22 cellular contexts compared by ENCODE assay signal in genomic region chr22:46897246-46897623, GRCh38.
DNase-seq lines count a peak whose midpoint lies in the region; ATAC-seq and TF ChIP-seq lines count a peak whose summit lies in the region.
"Had no signal": no experiment of that assay in that cellular context is flagged by ENCODE, and none has a peak within 500 bp of the region (broad histone marks: within the 10 kb centered on the region; RNA-seq: fewer than 3 reads in every experiment).

No MANE protein-coding gene starts in this region.

- intact Hi-C loops in CD14-positive monocyte (cut with micrococcal nuclease) = no loop called here

- H3K4me3 Mint-ChIP-seq in stimulated activated memory B cell treated with anti-CD40 and anti-IgM and Interleukin-4, amounts not matched to agents 10 μg/mL and 1 μg/mL and 100 μg/mL, for 72 hours = no peak overlapping the region
- no peak overlapping the region for H3K4me3 Mint-ChIP-seq in CD14-positive monocyte

- H3K4me1 ChIP-seq in osteoblast (ENCODE audit: insufficient read depth, low read length) = no peaks in the 10 kb centered on the region

- peaks cover 47% of the 10 kb centered on the region for H3K4me1 Mint-ChIP-seq in stimulated activated memory B cell treated with anti-CD40 and anti-IgM and Interleukin-4, amounts not matched to agents 10 μg/mL and 1 μg/mL and 100 μg/mL, for 72 hours
- peaks cover 17% of the 10 kb centered on the region for H3K4me1 Mint-ChIP-seq in CD14-positive monocyte

- DNase-seq in EH (ENCODE audit: low read depth) (peak; percentile 10), MG63 (peak; percentile 6), RKO (ENCODE audit: low spot score) (peak; percentile 18), EL (no peak), osteoblast (ENCODE audit: insufficient read length, low spot score, missing footprints) (no peak), CD14-positive monocyte (ENCODE audit: low spot score) (no peak)
- DNase-seq: activated CD4-positive, alpha-beta T cell treated with anti-CD3 and anti-CD28 coated beads, Interleukin-2, amount 50 U/mL, for 1 hour; activated gamma-delta T cell treated with Interleukin-2 at 50 U/mL for 16 hours; DMS53; kidney glomerular epithelial cell; NCI-H1092 treated with DMSO at 0.1 percent for 48 hours; NCI-H2107; NCI-H774; stimulated activated CD4-positive, alpha-beta T cell treated with anti-CD3 and anti-CD28 coated beads, Interleukin-15, amount 100 ng/mL, for 24 hours had no signal

- H3K9me3 ChIP-seq in MG63 (no peaks in the 10 kb centered on the region), osteoblast (ENCODE audit: low read depth, low read length) (no peaks in the 10 kb centered on the region)
- H3K9me3 ChIP-seq: right atrium auricular region had no signal

- H3K36me3 ChIP-seq in MG63 (no peaks in the 10 kb centered on the region), osteoblast (ENCODE audit: insufficient read depth, low read length) (peaks cover 11% of the 10 kb centered on the region)
- H3K36me3 ChIP-seq: cardiac muscle cell, right atrium auricular region had no signal

- no peaks in the 10 kb centered on the region for H3K9me3 Mint-ChIP-seq in stimulated activated memory B cell treated with anti-CD40 and anti-IgM and Interleukin-4, amounts not matched to agents 10 μg/mL and 1 μg/mL and 100 μg/mL, for 72 hours
- H3K9me3 Mint-ChIP-seq in CD14-positive monocyte = no peaks in the 10 kb centered on the region
- H3K9me3 Mint-ChIP-seq: IgD-negative memory B cell, naive B cell had no signal

- peak overlapping the region; percentile 69 for H3K27ac Mint-ChIP-seq in stimulated activated memory B cell treated with anti-CD40 and anti-IgM and Interleukin-4, amounts not matched to agents 10 μg/mL and 1 μg/mL and 100 μg/mL, for 72 hours
- H3K27ac Mint-ChIP-seq in CD14-positive monocyte = peak overlapping the region in 1 of 7 donors; percentile 47
- H3K27ac Mint-ChIP-seq: IgD-negative memory B cell had no signal

- TF ChIP-seq CTCF in osteoblast (IDR thresholded peaks at IDR 0.05; ENCODE audit: extremely low read depth, low read depth, low read length) (no peak), CD14-positive monocyte (IDR thresholded peaks at IDR 0.05) (no peak)

- no peaks in the 10 kb centered on the region for H3K79me2 ChIP-seq in osteoblast (ENCODE audit: insufficient read depth, low read length)

- H3K27me3 ChIP-seq in MG63 (no peaks in the 10 kb centered on the region), osteoblast (ENCODE audit: insufficient read depth, low read length) (no peaks in the 10 kb centered on the region)
- H3K27me3 ChIP-seq: cardiac muscle cell, right atrium auricular region had no signal

- H3K27ac ChIP-seq in osteoblast (ENCODE audit: low read depth, low read length) = no peak overlapping the region
- H3K27ac ChIP-seq: C4-2B, cardiac muscle cell, epithelial cell of prostate, right atrium auricular region, RWPE1 had no signal

- H3K36me3 Mint-ChIP-seq in stimulated activated memory B cell treated with anti-CD40 and anti-IgM and Interleukin-4, amounts not matched to agents 10 μg/mL and 1 μg/mL and 100 μg/mL, for 72 hours = peaks cover 83% of the 10 kb centered on the region
- H3K36me3 Mint-ChIP-seq in CD14-positive monocyte = peaks cover 72 to 81% of the 10 kb centered on the region in 2 donors

- H3K4me3 ChIP-seq in MG63 (no peak overlapping the region), osteoblast (ENCODE audit: insufficient read depth, low read length) (no peak overlapping the region)
- H3K4me3 ChIP-seq: cardiac muscle cell, right atrium auricular region had no signal

- H4K20me1 ChIP-seq in osteoblast (ENCODE audit: insufficient read depth, low read length) = peaks cover 9% of the 10 kb centered on the region

- no peak for ATAC-seq in stimulated activated memory B cell treated with anti-CD40 and anti-IgM and Interleukin-4, amounts not matched to agents 10 μg/mL and 1 μg/mL and 100 μg/mL, for 72 hours

- H3K4me2 ChIP-seq in osteoblast (ENCODE audit: insufficient read depth, low read length) = no peak overlapping the region

- H2AFZ ChIP-seq in osteoblast (ENCODE audit: low read length) = no peak overlapping the region

- no peaks in the 10 kb centered on the region for H3K27me3 Mint-ChIP-seq in stimulated activated memory B cell treated with anti-CD40 and anti-IgM and Interleukin-4, amounts not matched to agents 10 μg/mL and 1 μg/mL and 100 μg/mL, for 72 hours
- H3K27me3 Mint-ChIP-seq in CD14-positive monocyte (ENCODE audit: low read depth in 3 of 3) = no peaks in the 10 kb centered on the region
- H3K27me3 Mint-ChIP-seq: IgD-negative memory B cell, naive B cell had no signal

Comparison
In these comparisons a context has a peak if more than half of its experiments do, and no peak if none do; other contexts are left out.
1. DNase-seq: peak in EH (single experiment), MG63 (single experiment) and RKO (single experiment); none in EL (single experiment), osteoblast (single experiment) and CD14-positive monocyte (single experiment).